Comparison of ENCODE assay signal across 23 cellular contexts in genomic region chr7:44368455-44368854, GRCh38.
"Had no signal": no experiment of that assay in that cellular context is flagged by ENCODE, and none has a peak within 500 bp of the region (broad histone marks: within the 10 kb centered on the region; RNA-seq: fewer than 3 reads in every experiment).

No MANE protein-coding gene starts in this region.

- H3K27ac ChIP-seq: breast epithelium, esophagus muscularis mucosa, ovary, right lobe of liver, thyroid gland, upper lobe of right lung, WERI-Rb-1 had no signal

- H3K36me3 ChIP-seq: breast epithelium, esophagus muscularis mucosa, ovary, right lobe of liver, thyroid gland, upper lobe of right lung, WERI-Rb-1 had no signal

- H3K4me1 ChIP-seq: breast epithelium, esophagus muscularis mucosa, right lobe of liver, thyroid gland, upper lobe of right lung had no signal

- H3K9me3 ChIP-seq: breast epithelium, esophagus muscularis mucosa, ovary, right lobe of liver, thyroid gland, upper lobe of right lung had no signal

- DNase-seq: activated CD4-positive, alpha-beta T cell treated with anti-CD3 and anti-CD28 coated beads for 48 hours; activated CD4-positive, alpha-beta T cell treated with anti-CD3 and anti-CD28 coated beads, Interleukin-2, amount 50 U/mL, for 48 hours; activated naive CD4-positive, alpha-beta T cell; activated T-cell treated with anti-CD3 and anti-CD28 coated beads, Interleukin-2, amount 50 U/mL, for 72 hours; effector CD4-positive, alpha-beta T cell; foreskin melanocyte; left cardiac atrium; left ventricle myocardium superior; naive thymus-derived CD4-positive, alpha-beta T cell; ovary; right lobe of liver; small intestine; stimulated activated CD4-positive, alpha-beta T cell treated with anti-CD3 and anti-CD28 coated beads, Interleukin-4, amount 100 ng/mL, for 24 hours; stimulated activated naive CD8-positive, alpha-beta T cell treated with anti-CD3 and anti-CD28 coated beads, Interleukin-15, amount 100 ng/mL, for 72 hours; T-helper 9 cell; thyroid gland; upper lobe of right lung; WERI-Rb-1 had no signal

- ATAC-seq: activated CD4-positive, CD25-positive, alpha-beta regulatory T cell treated with anti-CD3 and anti-CD28 coated beads, Interleukin-2, amount 50 U/mL, for 24 hours; left cardiac atrium; left ventricle myocardium superior; naive thymus-derived CD4-positive, alpha-beta T cell; stimulated activated effector memory CD8-positive, alpha-beta T cell treated with anti-CD3 and anti-CD28 coated beads, Interleukin-12 subunit alpha, Interleukin-12 subunit beta, amount 100 ng/mL, for 72 hours; stimulated activated naive CD8-positive, alpha-beta T cell treated with anti-CD3 and anti-CD28 coated beads, Interleukin-15, amount 100 ng/mL, for 72 hours; upper lobe of right lung had no signal

- H3K4me3 ChIP-seq: breast epithelium, esophagus muscularis mucosa, ovary, right lobe of liver, thyroid gland, upper lobe of right lung had no signal

- H3K27me3 ChIP-seq: breast epithelium, ovary, right lobe of liver, thyroid gland, upper lobe of right lung had no signal

- FAIRE-seq: islet of Langerhans, small intestine had no signal
